Comparison of ENCODE assay signal across 8 cellular contexts in genomic region chr15:66751579-66751978, GRCh38. TPM values are rescaled to one million over a fixed set of nuclear protein-coding genes. Genes with fewer than 3 reads are reported as not detected.
DNase-seq lines count a peak whose midpoint lies in the region; ATAC-seq and TF ChIP-seq lines count a peak whose summit lies in the region.

No MANE protein-coding gene starts in this region.

- H3K4me3 ChIP-seq in LNCaP clone FGC (ENCODE audit: low read depth, low read length) = no peak overlapping the region

- H3K36me3 Mint-ChIP-seq in activated naive CD8-positive, alpha-beta T cell treated with anti-CD3 and anti-CD28 coated beads, Interleukin-2, amount 10 ng/mL, durations not matched to agents 7 days and 5 days = no peaks in the 10 kb centered on the region
- H3K36me3 Mint-ChIP-seq in neural crest cell (ENCODE audit: low read depth) (peaks cover 9% of the 10 kb centered on the region), progenitor cell of endocrine pancreas (ENCODE audit: insufficient read depth) (peaks cover 17% of the 10 kb centered on the region), immature natural killer cell (peaks cover 0 to 6% (median 6%) of the 10 kb centered on the region in 3 donors)

- H3K27me3 Mint-ChIP-seq in activated naive CD8-positive, alpha-beta T cell treated with anti-CD3 and anti-CD28 coated beads, Interleukin-2, amount 10 ng/mL, durations not matched to agents 7 days and 5 days = peaks cover 3% of the 10 kb centered on the region
- H3K27me3 Mint-ChIP-seq in neural crest cell (ENCODE audit: low read depth) (no peaks in the 10 kb centered on the region), progenitor cell of endocrine pancreas (no peaks in the 10 kb centered on the region), immature natural killer cell (ENCODE audit: low read depth in 3 of 3) (peaks cover 0 to 12% (median 8%) of the 10 kb centered on the region in 3 donors)

- POLR2A ChIA-PET in activated naive CD8-positive, alpha-beta T cell treated with anti-CD3 and anti-CD28 coated beads, Interleukin-2, amount 10 ng/mL, durations not matched to agents 7 days and 5 days (lab: Charles Lee) = no interaction called here

- peak; percentile 47 for ATAC-seq in activated naive CD8-positive, alpha-beta T cell treated with anti-CD3 and anti-CD28 coated beads, Interleukin-2, amount 10 ng/mL, durations not matched to agents 7 days and 5 days (ENCODE audit: low read depth)

- no peak overlapping the region for H3K27ac Mint-ChIP-seq in activated naive CD8-positive, alpha-beta T cell treated with anti-CD3 and anti-CD28 coated beads, Interleukin-2, amount 10 ng/mL, durations not matched to agents 7 days and 5 days
- peak overlapping the region; percentile 27 for H3K27ac Mint-ChIP-seq in neural crest cell (ENCODE audit: unreplicated experiment)
- no peak overlapping the region for H3K27ac Mint-ChIP-seq in progenitor cell of endocrine pancreas
- H3K27ac Mint-ChIP-seq in immature natural killer cell = no peak overlapping the region

- no peak overlapping the region for H3K4me3 Mint-ChIP-seq in activated naive CD8-positive, alpha-beta T cell treated with anti-CD3 and anti-CD28 coated beads, Interleukin-2, amount 10 ng/mL, durations not matched to agents 7 days and 5 days
- H3K4me3 Mint-ChIP-seq in neural crest cell (no peak overlapping the region), progenitor cell of endocrine pancreas (ENCODE audit: low read depth) (no peak overlapping the region), immature natural killer cell (no peak overlapping the region)

- peak; percentile 2 for DNase-seq in NCI-H510A treated with DMSO at 0.1 percent for 48 hours (lab: John Stamatoyannopoulos, UW)
- DNase-seq in NCI-H510A (lab: John Stamatoyannopoulos, UW) = no peak
- peak; percentile 54 for DNase-seq in LNCaP clone FGC (ENCODE audit: low read depth)
- DNase-seq in activated naive CD8-positive, alpha-beta T cell treated with anti-CD3 and anti-CD28 coated beads, Interleukin-2, amount 10 ng/mL, durations not matched to agents 7 days and 5 days = no peak
- DNase-seq in neural crest cell (ENCODE audit: low read depth, low spot score) = no peak
- no peak for DNase-seq in foreskin melanocyte
- DNase-seq in progenitor cell of endocrine pancreas (ENCODE audit: low spot score, unreplicated experiment) = no peak
- no peak for DNase-seq in immature natural killer cell

- H3K9me3 Mint-ChIP-seq in activated naive CD8-positive, alpha-beta T cell treated with anti-CD3 and anti-CD28 coated beads, Interleukin-2, amount 10 ng/mL, durations not matched to agents 7 days and 5 days = peaks cover 7% of the 10 kb centered on the region
- peaks cover 4% of the 10 kb centered on the region for H3K9me3 Mint-ChIP-seq in neural crest cell
- H3K9me3 Mint-ChIP-seq in progenitor cell of endocrine pancreas (ENCODE audit: low read depth) = peaks cover 5% of the 10 kb centered on the region
- peaks cover 0 to 10% (median 6%) of the 10 kb centered on the region in 6 donors for H3K9me3 Mint-ChIP-seq in immature natural killer cell

- TF ChIP-seq CTCF in LNCaP clone FGC (IDR thresholded peaks at IDR 0.05; ENCODE audit: control insufficient read depth, extremely low read depth, insufficient read depth) (no peak), neural crest cell (conservative IDR thresholded peaks at IDR 0.05) (no peak), progenitor cell of endocrine pancreas (IDR thresholded peaks at IDR 0.05; ENCODE audit: unreplicated experiment) (no peak)

- H3K4me1 Mint-ChIP-seq in activated naive CD8-positive, alpha-beta T cell treated with anti-CD3 and anti-CD28 coated beads, Interleukin-2, amount 10 ng/mL, durations not matched to agents 7 days and 5 days = peaks cover 4% of the 10 kb centered on the region
- H3K4me1 Mint-ChIP-seq in neural crest cell = peaks cover 21% of the 10 kb centered on the region
- H3K4me1 Mint-ChIP-seq in progenitor cell of endocrine pancreas (ENCODE audit: low read depth) = peaks cover 20% of the 10 kb centered on the region
- no peaks in the 10 kb centered on the region for H3K4me1 Mint-ChIP-seq in immature natural killer cell

RNA-seq across cellular contexts. Expression of gene SMAD6, which starts 49.5 kb away (rescaled TPM):
- total RNA-seq in activated naive CD8-positive, alpha-beta T cell treated with anti-CD3 and anti-CD28 coated beads, Interleukin-2, amount 10 ng/mL, durations not matched to agents 7 days and 5 days = under 1 TPM; 0.91 to 0.94 TPM
- 4.7 and 5.4 TPM in 2 replicates for total RNA-seq in neural crest cell
- 35.5 and 38.9 TPM in 2 replicates for total RNA-seq in progenitor cell of endocrine pancreas
- not detected for polyA plus RNA-seq in immature natural killer cell

Comparison
In these comparisons a context has a peak if more than half of its experiments do, and no peak if none do; other contexts are left out.
1. DNase-seq: peak in NCI-H510A treated with DMSO at 0.1 percent for 48 hours (single experiment) and LNCaP clone FGC (single experiment); none in NCI-H510A (single experiment), activated naive CD8-positive, alpha-beta T cell treated with anti-CD3 and anti-CD28 coated beads, Interleukin-2, amount 10 ng/mL, durations not matched to agents 7 days and 5 days (single experiment), neural crest cell (single experiment), foreskin melanocyte (single experiment), progenitor cell of endocrine pancreas (single experiment) and immature natural killer cell (0 of 3).